In genomic region chr19:11528551-11529341, GRCh38 we compare ENCODE assay signal across 8 cellular contexts. TPM values are rescaled to one million over a fixed set of nuclear protein-coding genes. Genes with fewer than 3 reads are reported as not detected.
DNase-seq lines count a peak whose midpoint lies in the region; ATAC-seq, FAIRE-seq and TF ChIP-seq lines count a peak whose summit lies in the region.

Gene ECSIT, minus strand, starts transcription at chr19:11529134. Its CDS starts 9,964 bp downstream, at chr19:11519170.

- H3K4me3 ChIP-seq in OCI-LY7 (ENCODE audit: low read depth, low read length, poor library complexity, severe bottlenecking) (peak within 1 kb of the TSS; percentile 80), endothelial cell of umbilical vein (replicated peaks in 1 of 3; ENCODE audit: insufficient read depth in 1 of 3, low read depth in 1 of 3, low read length in 3 of 3) (peak within 1 kb of the TSS; percentile 52 to 98 (median 90))

- H2AFZ ChIP-seq in OCI-LY7 (ENCODE audit: low read length) (peak within 1 kb of the TSS; percentile 78), endothelial cell of umbilical vein (ENCODE audit: low read depth, low read length) (peak within 1 kb of the TSS; percentile 86)

- ATAC-seq in GM21526 (IDR thresholded peaks at IDR 0.05; ENCODE audit: low FRiP score, unreplicated experiment), result peak; percentile 86

- peak within 1 kb of the TSS; percentile 86 for H3K9ac ChIP-seq in endothelial cell of umbilical vein (replicated peaks; ENCODE audit: extremely low read depth, insufficient read depth, low read length)

- H4K20me1 ChIP-seq in OCI-LY7 (ENCODE audit: insufficient read depth, low read length) (no peaks in the 10 kb centered on the region), endothelial cell of umbilical vein (replicated peaks; ENCODE audit: control insufficient read depth, extremely low read depth, insufficient read depth, low read length) (no peaks in the 10 kb centered on the region)

- TF ChIP-seq CTCF in OCI-LY7 (conservative IDR thresholded peaks at IDR 0.05; ENCODE audit: low read length) (no peak), endothelial cell of umbilical vein (IDR thresholded peaks at IDR 0.05; ENCODE audit: extremely low read depth in 1 of 2, insufficient read depth in 1 of 2, low read depth in 1 of 2, low read length in 2 of 2) (no peak)

- CTCF ChIA-PET in OCI-LY7 (lab: Charles Lee; ENCODE audit: unreplicated experiment) (interaction anchor here (0.6 to 0.9 kb wide), 2 partner anchors 50 to 269 kb away, joined by 3 to 9 read pairs; no protein-coding TSS in a partner anchor), endothelial cell of umbilical vein (lab: Charles Lee) (interaction anchor here (1.2 kb wide), 1 partner anchor 235 kb away, joined by 3 read pairs; no protein-coding TSS in a partner anchor)

- BruUV-seq in OCI-LY7 (replicated peaks; lab: Mats Ljungman, UMichigan) (TSS peak; percentile 77), endothelial cell of umbilical vein (replicated peaks; lab: Mats Ljungman, UMichigan) (TSS peak; percentile 74)

- H3K9me3 ChIP-seq in OCI-LY7 (ENCODE audit: low read length) (no peaks in the 10 kb centered on the region), endothelial cell of umbilical vein (replicated peaks; ENCODE audit: control insufficient read depth, insufficient read depth, low read length) (no peaks in the 10 kb centered on the region)

- no peaks in the 10 kb centered on the region for H3K27me3 ChIP-seq in endothelial cell of umbilical vein (ENCODE audit: control insufficient read depth in 2 of 2, insufficient read depth in 2 of 2, low read length in 2 of 2)

- TF ChIP-seq POLR2A in endothelial cell of umbilical vein (IDR thresholded peaks at IDR 0.05; ENCODE audit: low read depth, low read length), result no peak

- DNase-seq in D341Med (ENCODE audit: low spot score) (peak; percentile 94), HuH-7.5 (ENCODE audit: low spot score) (peak; percentile 98), OCI-LY7 (ENCODE audit: low spot score) (peak; percentile 97), activated T-cell treated with anti-CD3 and anti-CD28 coated beads for 1 hour (ENCODE audit: low read depth) (peak; percentile 85), endothelial cell of umbilical vein (ENCODE audit: low read depth, low spot score) (peak; percentile 99), midbrain (lab: John Stamatoyannopoulos, UW) (peak; percentile 97)
- peak; percentile 82 to 84 for DNase-seq in stimulated activated CD8-positive, alpha-beta memory T cell treated with anti-CD3 and anti-CD28 coated beads, Interleukin-2, amount 100 ng/mL, for 1 hour (ENCODE audit: low read depth in 2 of 2)

- H3K27ac ChIP-seq in OCI-LY7 (ENCODE audit: low read depth, low read length, poor library complexity, severe bottlenecking) (peak within 1 kb of the TSS; percentile 53), endothelial cell of umbilical vein (ENCODE audit: insufficient read depth, low read depth, low read length) (peak within 1 kb of the TSS; percentile 82)

- dilution Hi-C loops in endothelial cell of umbilical vein (cut with MboI; ENCODE audit: extremely low pct_ligation_motif_present, low sequenced_read_pairs), result no loop called here

- H3K9me2 ChIP-seq in OCI-LY7 (ENCODE audit: insufficient read depth, low read length), result no peaks in the 10 kb centered on the region

- H3K79me2 ChIP-seq in OCI-LY7 (ENCODE audit: insufficient read depth, low read depth, low read length) (peaks cover 14% of the 10 kb centered on the region; the same call in 1 of the 2 replicates), endothelial cell of umbilical vein (ENCODE audit: control insufficient read depth, insufficient read depth, low read length) (peaks cover 6% of the 10 kb centered on the region)

- H3K9me1 ChIP-seq in endothelial cell of umbilical vein (replicated peaks; ENCODE audit: control insufficient read depth, extremely low read depth, insufficient read depth, low read length), result no peaks in the 10 kb centered on the region

- peak; percentile 99 for FAIRE-seq in endothelial cell of umbilical vein (lab: Jason Lieb, UNC)

- H3K4me1 ChIP-seq in OCI-LY7 (ENCODE audit: insufficient read depth, low read length, poor library complexity, severe bottlenecking) (peaks cover 12% of the 10 kb centered on the region), endothelial cell of umbilical vein (ENCODE audit: control insufficient read depth, extremely low read depth, insufficient read depth, low read length) (peaks cover 8% of the 10 kb centered on the region)

- intact Hi-C loops in OCI-LY7 (cut with micrococcal nuclease; ENCODE audit: unreplicated experiment), result loop anchor here (1.0 kb wide), 2 partner anchors 23 to 46 kb away; partner anchors contain the start of gene ZNF653
- intact Hi-C loops in endothelial cell of umbilical vein (cut with micrococcal nuclease), result loop anchor here (1.0 to 2.0 kb wide), 3 partner anchors 23 to 58 kb away; partner anchors contain the start of genes ELOF1 and ZNF653

- H3K36me3 ChIP-seq in OCI-LY7 (ENCODE audit: insufficient read depth, low read length), result peaks cover 11% of the 10 kb centered on the region
- H3K36me3 ChIP-seq in endothelial cell of umbilical vein (ENCODE audit: control insufficient read depth in 2 of 2, extremely low read depth in 1 of 2, insufficient read depth in 2 of 2, low read length in 2 of 2), result no peaks in the 10 kb centered on the region

- H3K4me2 ChIP-seq in OCI-LY7 (ENCODE audit: low read length) (peak within 1 kb of the TSS; percentile 88), endothelial cell of umbilical vein (ENCODE audit: insufficient read depth, low read length) (peak within 1 kb of the TSS; percentile 67)

- POLR2A ChIA-PET in OCI-LY7 (lab: Charles Lee) (interaction anchor here (0.6 to 1.0 kb wide), 4 partner anchors 35 to 148 kb away, joined by 3 to 4 read pairs (median 3); no protein-coding TSS in a partner anchor), endothelial cell of umbilical vein (lab: Charles Lee) (interaction anchor here (0.6 kb wide), 1 partner anchor 1307 kb away, joined by 5 read pairs; no protein-coding TSS in a partner anchor)

TF ChIP-seq in endothelial cell of umbilical vein, 7 proteins besides CTCF, POLR2A, EP300 and RAD21:
- TF ChIP-seq JUN (IDR thresholded peaks at IDR 0.05; ENCODE audit: borderline replicate concordance, insufficient read depth, insufficient read length, low read depth), result no peak
- TF ChIP-seq MYC (IDR thresholded peaks at IDR 0.05; ENCODE audit: low read depth, low read length), result no peak
- no peak for TF ChIP-seq EZH2 (IDR thresholded peaks at IDR 0.05; ENCODE audit: borderline replicate concordance, low read depth, low read length, severe bottlenecking)
- TF ChIP-seq GATA2 (IDR thresholded peaks at IDR 0.05; ENCODE audit: insufficient read depth, insufficient read length, low read depth, low read length), result peak; percentile 64
- TF ChIP-seq POLR2AphosphoS5 (IDR thresholded peaks at IDR 0.05; ENCODE audit: insufficient read depth, low read depth, low read length), result peak; percentile 77
- TF ChIP-seq MAX (IDR thresholded peaks at IDR 0.05; ENCODE audit: insufficient read depth, insufficient read length), result peak; percentile 9

RNA-seq across cellular contexts. Expression of gene ECSIT, which starts in this region (rescaled TPM):
- 40.6 and 52.4 TPM in 2 replicates for total RNA-seq in OCI-LY7 (2014; rRNA removed; shearing (Covaris generic))
- 59.3 and 59.5 TPM in 2 replicates for total RNA-seq in OCI-LY7 (2022)
- total RNA-seq in endothelial cell of umbilical vein, result 32.4 and 36.7 TPM in 2 replicates
- polyA plus RNA-seq in endothelial cell of umbilical vein, result 47.2 and 54.0 TPM in 2 replicates
- polyA plus RNA-seq in endothelial cell of umbilical vein (2011; cell fraction: cytosol; rRNA removed), result 48.2 and 50.9 TPM in 2 replicates
- 40.3 and 48.2 TPM in 2 replicates for polyA plus RNA-seq in endothelial cell of umbilical vein (2011; cell fraction: nucleus; rRNA removed)
- polyA plus RNA-seq in endothelial cell of umbilical vein (2012), result 25.2 and 29.2 TPM in 2 replicates
- polyA minus RNA-seq in endothelial cell of umbilical vein, result 39.8 and 43.5 TPM in 2 replicates
- 43.4 TPM for polyA minus RNA-seq in endothelial cell of umbilical vein (2011; cell fraction: cytosol; rRNA and poly(A)+ RNA removed)
- polyA minus RNA-seq in endothelial cell of umbilical vein (2011; cell fraction: nucleus; rRNA and poly(A)+ RNA removed), result 7.8 and 9.1 TPM in 2 replicates

Comparison
In these comparisons a context has a peak if more than half of its experiments do, and no peak if none do; other contexts are left out.
1. Peak in every context shown above with its lines: DNase-seq, ATAC-seq, H3K4me3 ChIP-seq and H3K27ac ChIP-seq.